In genomic region chr22:21755855-21756284, GRCh38 we compare ENCODE assay signal across 10 cellular contexts. TPM values are rescaled to one million over a fixed set of nuclear protein-coding genes. Genes with fewer than 3 reads are reported as not detected.
DNase-seq lines count a peak whose midpoint lies in the region; ATAC-seq and TF ChIP-seq lines count a peak whose summit lies in the region.
"Had no signal": no experiment of that assay in that cellular context is flagged by ENCODE, and none has a peak within 500 bp of the region (broad histone marks: within the 10 kb centered on the region; RNA-seq: fewer than 3 reads in every experiment).

No MANE protein-coding gene starts in this region.

- ATAC-seq in naive B cell (ENCODE audit: low read depth in 2 of 2): no peak
- no peak for ATAC-seq in HG03025 (IDR thresholded peaks at IDR 0.05; ENCODE audit: low FRiP score, unreplicated experiment)
- no peak for ATAC-seq in HG02884 (IDR thresholded peaks at IDR 0.05; ENCODE audit: unreplicated experiment)

- in situ Hi-C loops in mammary epithelial cell (cut with MboI; ENCODE audit: low sequenced_read_pairs in 2 of 2): no loop called here

- peak overlapping the region in 1 of 8 donors; percentile 1 for H3K4me3 Mint-ChIP-seq in naive B cell

- H3K36me3 ChIP-seq in MG63 (peaks cover 18% of the 10 kb centered on the region), mammary epithelial cell (ENCODE audit: insufficient read depth, low read length) (peaks cover 3% of the 10 kb centered on the region)

- H3K27me3 ChIP-seq in MG63 (no peaks in the 10 kb centered on the region), mammary epithelial cell (ENCODE audit: insufficient read depth, low read length) (no peaks in the 10 kb centered on the region)
- H3K27me3 ChIP-seq: esophagus muscularis mucosa had no signal

- dilution Hi-C loops in mammary epithelial cell (cut with HindIII; ENCODE audit: low sequenced_read_pairs): no loop called here

- no peak overlapping the region for H2AFZ ChIP-seq in mammary epithelial cell (ENCODE audit: low read depth, low read length)

- H3K4me3 ChIP-seq in MG63: no peak overlapping the region
- H3K4me3 ChIP-seq in mammary epithelial cell (replicated peaks in 1 of 3; ENCODE audit: insufficient read depth in 1 of 3, low read depth in 2 of 3, low read length in 3 of 3): no peak overlapping the region
- H3K4me3 ChIP-seq: esophagus muscularis mucosa had no signal

- no peaks in the 10 kb centered on the region for H3K4me1 ChIP-seq in mammary epithelial cell (ENCODE audit: insufficient read depth, low read length)

- H3K36me3 Mint-ChIP-seq in naive B cell: peaks cover 15 to 19% of the 10 kb centered on the region in 2 donors

- H3K9me3 ChIP-seq in MG63 (no peaks in the 10 kb centered on the region), mammary epithelial cell (replicated peaks; ENCODE audit: insufficient read depth, low read length) (no peaks in the 10 kb centered on the region)
- H3K9me3 ChIP-seq: esophagus muscularis mucosa had no signal

- no peaks in the 10 kb centered on the region for H3K9me3 Mint-ChIP-seq in naive B cell

- no peaks in the 10 kb centered on the region for H3K27me3 Mint-ChIP-seq in naive B cell

- no peak overlapping the region for H3K9ac ChIP-seq in mammary epithelial cell (ENCODE audit: insufficient read depth, low read length)

- CTCF ChIA-PET in mammary epithelial cell (lab: Charles Lee; ENCODE audit: low non-redundant PET): no interaction called here

- H3K4me1 Mint-ChIP-seq in naive B cell: peaks cover 28 to 35% (median 32%) of the 10 kb centered on the region in 3 donors

- peak overlapping the region in 5 of 6 donors; percentile 13 to 88 (median 46) for H3K27ac Mint-ChIP-seq in naive B cell

- DNase-seq in EL (peak; percentile 73), MG63 (peak; percentile 83), mammary epithelial cell (peak; percentile 3), naive B cell (no peak), SKM-1 (lab: John Stamatoyannopoulos, UW; ENCODE audit: unreplicated experiment) (no peak)
- DNase-seq in NK-92 treated with Interleukin-12 subunit alpha and Interleukin-12 subunit beta, amount 100 ng/mL, for 24 hours (lab: John Stamatoyannopoulos, UW): no peak
- DNase-seq: NCI-H748 treated with DMSO at 0.1 percent for 48 hours had no signal

- intact Hi-C loops in mammary epithelial cell (cut with micrococcal nuclease): no loop called here

- H3K4me2 ChIP-seq in mammary epithelial cell (ENCODE audit: insufficient read depth, low read depth, low read length): no peak overlapping the region

- no peak overlapping the region for H3K27ac ChIP-seq in mammary epithelial cell (ENCODE audit: insufficient read depth, low read depth, low read length)

- H4K20me1 ChIP-seq in mammary epithelial cell (ENCODE audit: insufficient read depth, low read length): no peaks in the 10 kb centered on the region

- TF ChIP-seq CTCF in mammary epithelial cell (conservative IDR thresholded peaks at IDR 0.05 in 1 of 2, IDR thresholded peaks at IDR 0.05 in 1 of 2; ENCODE audit: extremely low read depth in 1 of 2, insufficient read depth in 1 of 2, low read depth in 1 of 2, low read length in 2 of 2): no peak

- BruUV-seq in mammary epithelial cell (replicated peaks; lab: Mats Ljungman, UMichigan): no TSS peak

- no peaks in the 10 kb centered on the region for H3K79me2 ChIP-seq in mammary epithelial cell (ENCODE audit: insufficient read depth, low read length)

- WGBS in mammary epithelial cell (ENCODE audit: low coverage, missing lambda C conversion rate): 75% methylated on average over 5 of the region's 5 CpGs

RNA-seq across cellular contexts. Expression of gene YPEL1, which starts 20.3 kb away (rescaled TPM):
- 0.07 TPM in 1 of 2 replicates, not detected in the other for total RNA-seq in MG63 (2014; rRNA removed; shearing (Covaris generic); ENCODE audit: low replicate concordance)
- total RNA-seq in mammary epithelial cell: under 1 TPM; under 0.01 to 0.07 TPM
- polyA plus RNA-seq in mammary epithelial cell (0.02 TPM), naive B cell (ENCODE audit: low read depth in 6 of 6) (10 to 100 TPM; 16.6 to 37.2 (median 29.9) TPM)
- 0.47 TPM for polyA minus RNA-seq in mammary epithelial cell

Comparison
In these comparisons a context has a peak if more than half of its experiments do, and no peak if none do; other contexts are left out.
1. DNase-seq: peak in EL (single experiment), MG63 (single experiment) and mammary epithelial cell (single experiment); none in naive B cell (single experiment), NK-92 treated with Interleukin-12 subunit alpha and Interleukin-12 subunit beta, amount 100 ng/mL, for 24 hours (single experiment) and SKM-1 (single experiment).